Comparison of ENCODE assay signal across 8 cellular contexts in genomic region chr9:129278391-129279237, GRCh38.
DNase-seq lines count a peak whose midpoint lies in the region; ATAC-seq and TF ChIP-seq lines count a peak whose summit lies in the region.
"Had no signal": no experiment of that assay in that cellular context is flagged by ENCODE, and none has a peak within 500 bp of the region (broad histone marks: within the 10 kb centered on the region; RNA-seq: fewer than 3 reads in every experiment).

No MANE protein-coding gene starts in this region.

- H3K4me3 ChIP-seq in esophagus squamous epithelium (no peak overlapping the region), spleen (no peak overlapping the region)

- H3K27ac ChIP-seq in esophagus squamous epithelium: peak overlapping the region in 3 of 4 donors; percentile 39 to 49 (median 48)
- no peak overlapping the region for H3K27ac ChIP-seq in spleen

- ATAC-seq in GM19452 (IDR thresholded peaks at IDR 0.05; ENCODE audit: unreplicated experiment) (no peak), GM21360 (IDR thresholded peaks at IDR 0.05; ENCODE audit: unreplicated experiment) (no peak)
- no peak for ATAC-seq in activated CD4-positive, alpha-beta T cell treated with anti-CD3 and anti-CD28 coated beads for 36 hours
- ATAC-seq: right cardiac atrium had no signal

- POLR2A ChIA-PET in activated CD4-positive, alpha-beta T cell treated with anti-CD3 and anti-CD28 coated beads for 36 hours (lab: Charles Lee): no interaction called here

- H3K27me3 ChIP-seq in esophagus squamous epithelium (no peaks in the 10 kb centered on the region), spleen (replicated peaks in 1 of 7) (peaks cover 0 to 33% (median 0%) of the 10 kb centered on the region in 7 donors)

- H3K4me1 ChIP-seq in esophagus squamous epithelium: peaks cover 6 to 42% (median 11%) of the 10 kb centered on the region in 3 donors
- peaks cover 0 to 36% (median 17%) of the 10 kb centered on the region in 6 donors for H3K4me1 ChIP-seq in spleen

- intact Hi-C loops in esophagus squamous epithelium (cut with DNase I) (no loop called here), spleen (cut with DNase I; ENCODE audit: low total_unique reads) (no loop called here)
- intact Hi-C loops in activated CD4-positive, alpha-beta T cell treated with anti-CD3 and anti-CD28 coated beads for 36 hours (cut with DNase I, micrococcal nuclease): no loop called here

- no peaks in the 10 kb centered on the region for H3K9me3 ChIP-seq in esophagus squamous epithelium
- no peaks in the 10 kb centered on the region for H3K9me3 ChIP-seq in spleen

- H3K4me3 Mint-ChIP-seq in activated CD4-positive, alpha-beta T cell treated with anti-CD3 and anti-CD28 coated beads for 36 hours: no peak overlapping the region

- WGBS in esophagus squamous epithelium, 2 donors: 40 to 45% methylated on average over 5 to 11 of the region's 16 CpGs
- 72 to 86% (median 85%) methylated on average over 14 to 16 of the region's 16 CpGs for WGBS in spleen, 5 donors

- DNase-seq in HK-2 (ENCODE audit: unreplicated experiment): peak; percentile 75
- peak; percentile 90 for DNase-seq in NCI-H510A (lab: John Stamatoyannopoulos, UW)
- no peak for DNase-seq in esophagus squamous epithelium (lab: John Stamatoyannopoulos, UW)
- DNase-seq in spleen: peak; percentile 21
- DNase-seq in activated CD4-positive, alpha-beta T cell treated with anti-CD3 and anti-CD28 coated beads for 36 hours: no peak
- DNase-seq: right cardiac atrium had no signal

- peaks cover 2% of the 10 kb centered on the region for H3K4me1 Mint-ChIP-seq in activated CD4-positive, alpha-beta T cell treated with anti-CD3 and anti-CD28 coated beads for 36 hours

- H3K36me3 Mint-ChIP-seq in activated CD4-positive, alpha-beta T cell treated with anti-CD3 and anti-CD28 coated beads for 36 hours (ENCODE audit: low read depth): no peaks in the 10 kb centered on the region

- TF ChIP-seq POLR2A in esophagus squamous epithelium (IDR thresholded peaks at IDR 0.05) (no peak), spleen (IDR thresholded peaks at IDR 0.05) (no peak)

- no peaks in the 10 kb centered on the region for H3K9me3 Mint-ChIP-seq in activated CD4-positive, alpha-beta T cell treated with anti-CD3 and anti-CD28 coated beads for 36 hours (ENCODE audit: low read depth)

- H3K36me3 ChIP-seq in esophagus squamous epithelium (no peaks in the 10 kb centered on the region), spleen (no peaks in the 10 kb centered on the region)

- peaks cover 2% of the 10 kb centered on the region for H3K27me3 Mint-ChIP-seq in activated CD4-positive, alpha-beta T cell treated with anti-CD3 and anti-CD28 coated beads for 36 hours

- H3K27ac Mint-ChIP-seq in activated CD4-positive, alpha-beta T cell treated with anti-CD3 and anti-CD28 coated beads for 36 hours: no peak overlapping the region

- TF ChIP-seq CTCF in esophagus squamous epithelium (IDR thresholded peaks at IDR 0.05) (no peak), spleen (IDR thresholded peaks at IDR 0.05 in 8 of 11, conservative IDR thresholded peaks at IDR 0.05 in 3 of 11) (no peak)

- CTCF ChIA-PET in activated CD4-positive, alpha-beta T cell treated with anti-CD3 and anti-CD28 coated beads for 36 hours (lab: Charles Lee): no interaction called here

Comparison
In these comparisons a context has a peak if more than half of its experiments do, and no peak if none do; other contexts are left out.
1. DNase-seq: peak in HK-2 (single experiment), NCI-H510A (single experiment) and spleen (single experiment); none in esophagus squamous epithelium (single experiment) and activated CD4-positive, alpha-beta T cell treated with anti-CD3 and anti-CD28 coated beads for 36 hours (single experiment).
2. H3K27ac ChIP-seq: peak in esophagus squamous epithelium (3 of 4); none in spleen (0 of 8).